ENCODE assay signal across 13 cellular contexts in the genomic region with DNA sequence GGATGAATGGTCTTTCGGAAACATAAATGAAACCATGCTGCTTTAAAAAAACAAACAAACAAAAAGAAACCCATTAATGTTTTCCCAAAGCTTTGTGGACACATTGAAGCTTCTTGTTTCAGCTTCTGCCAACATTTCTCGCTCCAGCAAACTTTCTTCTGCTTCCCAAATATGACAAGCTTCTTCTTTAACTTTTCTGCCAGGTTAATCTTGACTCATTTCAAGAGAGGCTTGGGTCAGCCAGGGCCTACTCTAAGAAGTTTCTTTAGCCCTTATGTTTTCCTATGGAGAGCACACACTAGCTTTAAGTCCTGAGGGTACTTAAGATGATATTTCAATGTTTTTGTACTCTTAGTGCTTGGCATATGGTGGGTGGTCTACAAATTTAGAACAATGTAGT. TPM values are rescaled to one million over a fixed set of nuclear protein-coding genes. Genes with fewer than 3 reads are reported as not detected.
DNase-seq lines count a peak whose midpoint lies in the region; ATAC-seq and TF ChIP-seq lines count a peak whose summit lies in the region.
"Had no signal": no experiment of that assay in that cellular context is flagged by ENCODE, and none has a peak within 500 bp of the region (broad histone marks: within the 10 kb centered on the region; RNA-seq: fewer than 3 reads in every experiment).

No MANE protein-coding gene starts in this region.

- no peaks in the 10 kb centered on the region for H3K27me3 Mint-ChIP-seq in activated naive CD8-positive, alpha-beta T cell treated with anti-CD3 and anti-CD28 coated beads for 36 hours
- H3K27me3 Mint-ChIP-seq in natural killer cell (ENCODE audit: low read depth in 2 of 2): no peaks in the 10 kb centered on the region

- no TSS peak for BruUV-seq in HCT116 (replicated peaks; lab: Mats Ljungman, UMichigan)

- peak overlapping the region; percentile 74 for H3K27ac Mint-ChIP-seq in activated naive CD8-positive, alpha-beta T cell treated with anti-CD3 and anti-CD28 coated beads for 36 hours
- peak overlapping the region; percentile 95 for H3K27ac Mint-ChIP-seq in natural killer cell
- H3K27ac Mint-ChIP-seq: nephron had no signal

- H3K79me2 ChIP-seq in HCT116 (ENCODE audit: insufficient read depth, low read length): peaks cover 64% of the 10 kb centered on the region

- H3K9me3 ChIP-seq in HCT116 (ENCODE audit: control insufficient read depth in 1 of 2, insufficient read depth in 1 of 2, low read depth in 1 of 2, low read length in 2 of 2): no peaks in the 10 kb centered on the region

- CTCF ChIA-PET in HCT116 (lab: Charles Lee): no interaction called here

- TF ChIP-seq RAD21 in HCT116 (IDR thresholded peaks at IDR 0.05; ENCODE audit: low read depth): no peak

- H3K9me2 ChIP-seq in HCT116 (ENCODE audit: insufficient read depth): no peaks in the 10 kb centered on the region

- H3K27ac ChIP-seq in HCT116 (ENCODE audit: low read depth, low read length): no peak overlapping the region
- no peak overlapping the region for H3K27ac ChIP-seq in substantia nigra (ENCODE audit: low read depth, low read length, poor library complexity, severe bottlenecking)
- H3K27ac ChIP-seq in caudate nucleus (ENCODE audit: low read depth, low read length): no peak overlapping the region
- H3K27ac ChIP-seq: VCaP had no signal

- H3K4me3 Mint-ChIP-seq in activated naive CD8-positive, alpha-beta T cell treated with anti-CD3 and anti-CD28 coated beads for 36 hours: peak overlapping the region; percentile 35
- H3K4me3 Mint-ChIP-seq in natural killer cell: no peak overlapping the region
- H3K4me3 Mint-ChIP-seq: nephron had no signal

- peak; percentile 49 for DNase-seq in CD1c-positive myeloid dendritic cell (ENCODE audit: extremely low spot score)
- no peak for DNase-seq in HCT116 (ENCODE audit: low read depth, low spot score)
- DNase-seq in activated naive CD8-positive, alpha-beta T cell treated with anti-CD3 and anti-CD28 coated beads for 36 hours: no peak
- no peak for DNase-seq in natural killer cell
- DNase-seq in GM03348 (ENCODE audit: low spot score): no peak
- DNase-seq in substantia nigra (lab: John Stamatoyannopoulos, UW): no peak
- no peak for DNase-seq in caudate nucleus (lab: John Stamatoyannopoulos, UW)
- DNase-seq: NCI-H510A; stimulated activated CD4-positive, alpha-beta T cell treated with anti-CD3 and anti-CD28 coated beads, Interleukin-12 subunit alpha, Interleukin-12 subunit beta, amount 100 ng/mL, for 4 hours had no signal

- intact Hi-C loops in HCT116 (cut with micrococcal nuclease): no loop called here
- intact Hi-C loops in natural killer cell (cut with micrococcal nuclease): loop anchor here (10.0 kb wide), 2 partner anchors 133 to 853 kb away; no protein-coding TSS in a partner anchor

- TF ChIP-seq POLR2A in HCT116 (IDR thresholded peaks at IDR 0.05; ENCODE audit: borderline replicate concordance, extremely low read depth, insufficient read depth, insufficient read length): no peak

- H3K36me3 ChIP-seq in HCT116 (ENCODE audit: control insufficient read depth in 1 of 2, insufficient read depth in 2 of 2, low read length in 2 of 2): peaks cover 43 to 50% of the 10 kb centered on the region in 2 experiments

- POLR2A ChIA-PET in HCT116 (lab: Charles Lee): interaction anchor here (0.6 to 1.7 kb wide), 5 partner anchors 15 to 50 kb away, joined by 3 to 5 read pairs (median 4); no protein-coding TSS in a partner anchor

- peaks cover 23 to 39% of the 10 kb centered on the region in 2 experiments; a peak in 3 of 4 replicates for H3K4me1 ChIP-seq in HCT116 (ENCODE audit: control insufficient read depth in 1 of 2, insufficient read depth in 2 of 2, low read length in 2 of 2)

- no peaks in the 10 kb centered on the region for H3K27me3 ChIP-seq in HCT116 (ENCODE audit: insufficient read depth, low read length)

- H3K4me1 Mint-ChIP-seq in activated naive CD8-positive, alpha-beta T cell treated with anti-CD3 and anti-CD28 coated beads for 36 hours: peaks cover 68% of the 10 kb centered on the region
- H3K4me1 Mint-ChIP-seq in natural killer cell: peaks cover 51 to 54% of the 10 kb centered on the region in 2 donors

- TF ChIP-seq CTCF in HCT116 (IDR thresholded peaks at IDR 0.05 in 2 of 3, conservative IDR thresholded peaks at IDR 0.05 in 1 of 3; ENCODE audit: borderline replicate concordance in 1 of 3, insufficient read depth in 1 of 3, low read depth in 2 of 3, low read length in 2 of 3): no peak
- TF ChIP-seq CTCF in natural killer cell (IDR thresholded peaks at IDR 0.05): no peak

- RAD21 ChIA-PET in HCT116 (lab: Charles Lee; ENCODE audit: low non-redundant PET in 1 of 2, low total read pairs in 2 of 2, uncharacterized antibody in 2 of 2, unreplicated experiment in 2 of 2): no interaction called here

- H3K9ac ChIP-seq in HCT116 (ENCODE audit: low read length): no peak overlapping the region

- ATAC-seq in HCT116 (no peak), natural killer cell (no peak), HG03342 (IDR thresholded peaks at IDR 0.05; ENCODE audit: unreplicated experiment) (no peak)
- ATAC-seq: Right ventricle myocardium inferior had no signal

- H3K4me2 ChIP-seq in HCT116 (ENCODE audit: low read length): no peak overlapping the region

- H3K4me3 ChIP-seq in HCT116 (replicated peaks in 1 of 2; ENCODE audit: low read depth in 1 of 2, low read length in 2 of 2): no peak overlapping the region

- peaks cover 30% of the 10 kb centered on the region for H3K36me3 Mint-ChIP-seq in activated naive CD8-positive, alpha-beta T cell treated with anti-CD3 and anti-CD28 coated beads for 36 hours
- peaks cover 15% of the 10 kb centered on the region for H3K36me3 Mint-ChIP-seq in natural killer cell

- no peak overlapping the region for H2AFZ ChIP-seq in HCT116 (ENCODE audit: low read depth, low read length, poor library complexity, severe bottlenecking)

- peaks cover 1% of the 10 kb centered on the region for H3K9me3 Mint-ChIP-seq in activated naive CD8-positive, alpha-beta T cell treated with anti-CD3 and anti-CD28 coated beads for 36 hours
- H3K9me3 Mint-ChIP-seq in natural killer cell: no peaks in the 10 kb centered on the region
- H3K9me3 Mint-ChIP-seq: nephron had no signal

- no peaks in the 10 kb centered on the region for H4K20me1 ChIP-seq in HCT116 (ENCODE audit: insufficient read depth)

TF ChIP-seq in HCT116, 20 proteins besides CTCF, POLR2A, EP300 and RAD21:
- TF ChIP-seq SP1 (IDR thresholded peaks at IDR 0.05; ENCODE audit: low read depth) (no peak), ZNF274 (IDR thresholded peaks at IDR 0.05; ENCODE audit: low read depth, low read length) (no peak), POLR2AphosphoS5 (IDR thresholded peaks at IDR 0.05; ENCODE audit: low read depth, low read length) (0 out of 2 replicates have a peak, but pooled peaks have one; percentile 9), YY1 (IDR thresholded peaks at IDR 0.05; ENCODE audit: extremely low read depth, insufficient replicate concordance, low read depth, low read length) (no peak)
- TF ChIP-seq, protein P1, sequence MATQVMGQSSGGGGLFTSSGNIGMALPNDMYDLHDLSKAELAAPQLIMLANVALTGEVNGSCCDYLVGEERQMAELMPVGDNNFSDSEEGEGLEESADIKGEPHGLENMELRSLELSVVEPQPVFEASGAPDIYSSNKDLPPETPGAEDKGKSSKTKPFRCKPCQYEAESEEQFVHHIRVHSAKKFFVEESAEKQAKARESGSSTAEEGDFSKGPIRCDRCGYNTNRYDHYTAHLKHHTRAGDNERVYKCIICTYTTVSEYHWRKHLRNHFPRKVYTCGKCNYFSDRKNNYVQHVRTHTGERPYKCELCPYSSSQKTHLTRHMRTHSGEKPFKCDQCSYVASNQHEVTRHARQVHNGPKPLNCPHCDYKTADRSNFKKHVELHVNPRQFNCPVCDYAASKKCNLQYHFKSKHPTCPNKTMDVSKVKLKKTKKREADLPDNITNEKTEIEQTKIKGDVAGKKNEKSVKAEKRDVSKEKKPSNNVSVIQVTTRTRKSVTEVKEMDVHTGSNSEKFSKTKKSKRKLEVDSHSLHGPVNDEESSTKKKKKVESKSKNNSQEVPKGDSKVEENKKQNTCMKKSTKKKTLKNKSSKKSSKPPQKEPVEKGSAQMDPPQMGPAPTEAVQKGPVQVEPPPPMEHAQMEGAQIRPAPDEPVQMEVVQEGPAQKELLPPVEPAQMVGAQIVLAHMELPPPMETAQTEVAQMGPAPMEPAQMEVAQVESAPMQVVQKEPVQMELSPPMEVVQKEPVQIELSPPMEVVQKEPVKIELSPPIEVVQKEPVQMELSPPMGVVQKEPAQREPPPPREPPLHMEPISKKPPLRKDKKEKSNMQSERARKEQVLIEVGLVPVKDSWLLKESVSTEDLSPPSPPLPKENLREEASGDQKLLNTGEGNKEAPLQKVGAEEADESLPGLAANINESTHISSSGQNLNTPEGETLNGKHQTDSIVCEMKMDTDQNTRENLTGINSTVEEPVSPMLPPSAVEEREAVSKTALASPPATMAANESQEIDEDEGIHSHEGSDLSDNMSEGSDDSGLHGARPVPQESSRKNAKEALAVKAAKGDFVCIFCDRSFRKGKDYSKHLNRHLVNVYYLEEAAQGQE (IDR thresholded peaks at IDR 0.05; ENCODE audit: low read depth): no peak
TF ChIP-seq in HCT116: peak in this region for 1.

RNA-seq across cellular contexts. Expression of a gene that starts 6.1 kb away (rescaled TPM):
- total RNA-seq in HCT116 (2021; ENCODE audit: unreplicated experiment) (486 TPM), natural killer cell (1,000 to 10,000 TPM in 1 of 3 donors, 100 to 1,000 TPM in 2; 362 to 1,065 (median 419) TPM)
- polyA plus RNA-seq in HCT116 (2012): 380 and 384 TPM in 2 replicates
- 10 to 100 TPM; 34.3 to 35.1 TPM for total RNA-seq in activated naive CD8-positive, alpha-beta T cell treated with anti-CD3 and anti-CD28 coated beads for 36 hours

Comparison
In these comparisons a context has a peak if more than half of its experiments do, and no peak if none do; other contexts are left out.
1. RNA of a gene that starts 6.1 kb away (total RNA-seq): 486 TPM in HCT116 (single experiment) and 362 to 1,065 TPM in natural killer cell; 34.3 to 35.1 TPM in activated naive CD8-positive, alpha-beta T cell treated with anti-CD3 and anti-CD28 coated beads for 36 hours; every median in the first group is over 10 times any median in the second.